ENCODE assay signal across 8 cellular contexts in genomic region chr3:59313365-59313764, GRCh38.
DNase-seq lines count a peak whose midpoint lies in the region; TF ChIP-seq lines count a peak whose summit lies in the region.

No MANE protein-coding gene starts in this region.

- no peak overlapping the region for H3K27ac ChIP-seq in HEK293 (ENCODE audit: extremely low read depth, low read depth, low read length)
- no peak overlapping the region for H3K27ac ChIP-seq in vagina

- TF ChIP-seq POLR2A in vagina (IDR thresholded peaks at IDR 0.05) = no peak

- POLR2A ChIA-PET in HEK293 (lab: Yijun Ruan, JAX) = no interaction called here

- CTCF ChIA-PET in HEK293 (lab: Yijun Ruan, JAX) = interaction anchor here (0.7 to 2.5 kb wide), 17 partner anchors 10 to 1666 kb away, joined by 3 to 12 read pairs (median 3); no protein-coding TSS in a partner anchor

- H3K4me1 ChIP-seq in HEK293 (ENCODE audit: control insufficient read depth, insufficient read depth, low read length) (no peaks in the 10 kb centered on the region), vagina (no peaks in the 10 kb centered on the region)

- H3K4me3 ChIP-seq in HEK293 (ENCODE audit: low read depth, low read length) = no peak overlapping the region
- no peak overlapping the region for H3K4me3 ChIP-seq in vagina

- TF ChIP-seq CTCF in HEK293 (tag by site-specific recombination; IDR thresholded peaks at IDR 0.05) = no peak
- TF ChIP-seq CTCF in vagina (IDR thresholded peaks at IDR 0.05) = no peak

- H3K36me3 ChIP-seq in HEK293 (ENCODE audit: control insufficient read depth in 2 of 2, insufficient read depth in 1 of 2, low read length in 2 of 2) (no peaks in the 10 kb centered on the region), vagina (no peaks in the 10 kb centered on the region)

- H3K27me3 ChIP-seq in vagina = no peaks in the 10 kb centered on the region

- H3K9me3 ChIP-seq in HEK293 (ENCODE audit: control insufficient read depth, insufficient read depth, low read depth, low read length) (no peaks in the 10 kb centered on the region), vagina (no peaks in the 10 kb centered on the region)

- intact Hi-C loops in vagina (cut with DNase I) = no loop called here

- DNase-seq in activated CD4-positive, CD25-positive, alpha-beta regulatory T cell treated with anti-CD3 and anti-CD28 coated beads, Interleukin-2, amount 50 U/mL, for 16 hours (ENCODE audit: low read depth, low spot score) = peak; percentile 14
- no peak for DNase-seq in activated CD4-positive, CD25-positive, alpha-beta regulatory T cell (lab: John Stamatoyannopoulos, UW)
- DNase-seq in NCI-H69 (lab: John Stamatoyannopoulos, UW) (peak; percentile 74), iPS DF 4.7 (ENCODE audit: extremely low read depth, low spot score) (peak; percentile 30), vagina (ENCODE audit: extremely low spot score in 2 of 2) (no peak)
- peak; percentile 5 for DNase-seq in activated T-helper 9 cell treated with anti-CD3 and anti-CD28 coated beads, Interleukin-2, amount 50 U/mL, for 16 hours (ENCODE audit: low read depth)
- peak; percentile 1 for DNase-seq in stimulated activated CD8-positive, alpha-beta memory T cell treated with anti-CD3 and anti-CD28 coated beads, Interleukin-12 subunit alpha, Interleukin-12 subunit beta, amount 100 ng/mL, for 4 hours (ENCODE audit: low read depth)

TF ChIP-seq in HEK293, 187 proteins besides CTCF, POLR2A, EP300 and RAD21:
- TF ChIP-seq ZNF560 (tag by site-specific recombination; IDR thresholded peaks at IDR 0.05; ENCODE audit: borderline replicate concordance) (no peak), ZNF426 (tag by site-specific recombination; IDR thresholded peaks at IDR 0.05) (no peak), ZNF513 (tag by site-specific recombination; IDR thresholded peaks at IDR 0.05) (no peak), ZNF677 (tag by site-specific recombination; IDR thresholded peaks at IDR 0.05) (no peak), MZF1 (tag by site-specific recombination; IDR thresholded peaks at IDR 0.05; ENCODE audit: borderline replicate concordance) (no peak), ZNF654 (tag by site-specific recombination; IDR thresholded peaks at IDR 0.05; ENCODE audit: low read depth) (peak; percentile 51), ZNF580 (tag by site-specific recombination; IDR thresholded peaks at IDR 0.05) (no peak), ZBTB20 (tag by site-specific recombination; IDR thresholded peaks at IDR 0.05) (no peak), IKZF3 (tag by site-specific recombination; IDR thresholded peaks at IDR 0.05) (no peak), TSHZ1 (tag by site-specific recombination; IDR thresholded peaks at IDR 0.05; ENCODE audit: borderline replicate concordance) (no peak), GLIS1 (tag by site-specific recombination; IDR thresholded peaks at IDR 0.05) (0 out of 2 replicates have a peak, but pooled peaks have one; percentile 22)

Comparison
In these comparisons a context has a peak if more than half of its experiments do, and no peak if none do; other contexts are left out.
1. DNase-seq: peak in activated CD4-positive, CD25-positive, alpha-beta regulatory T cell treated with anti-CD3 and anti-CD28 coated beads, Interleukin-2, amount 50 U/mL, for 16 hours (single experiment), NCI-H69 (single experiment), activated T-helper 9 cell treated with anti-CD3 and anti-CD28 coated beads, Interleukin-2, amount 50 U/mL, for 16 hours (single experiment), iPS DF 4.7 (single experiment) and stimulated activated CD8-positive, alpha-beta memory T cell treated with anti-CD3 and anti-CD28 coated beads, Interleukin-12 subunit alpha, Interleukin-12 subunit beta, amount 100 ng/mL, for 4 hours (single experiment); none in activated CD4-positive, CD25-positive, alpha-beta regulatory T cell (0 of 4) and vagina (0 of 2).